8 cellular contexts compared by ENCODE assay signal in the genomic region with DNA sequence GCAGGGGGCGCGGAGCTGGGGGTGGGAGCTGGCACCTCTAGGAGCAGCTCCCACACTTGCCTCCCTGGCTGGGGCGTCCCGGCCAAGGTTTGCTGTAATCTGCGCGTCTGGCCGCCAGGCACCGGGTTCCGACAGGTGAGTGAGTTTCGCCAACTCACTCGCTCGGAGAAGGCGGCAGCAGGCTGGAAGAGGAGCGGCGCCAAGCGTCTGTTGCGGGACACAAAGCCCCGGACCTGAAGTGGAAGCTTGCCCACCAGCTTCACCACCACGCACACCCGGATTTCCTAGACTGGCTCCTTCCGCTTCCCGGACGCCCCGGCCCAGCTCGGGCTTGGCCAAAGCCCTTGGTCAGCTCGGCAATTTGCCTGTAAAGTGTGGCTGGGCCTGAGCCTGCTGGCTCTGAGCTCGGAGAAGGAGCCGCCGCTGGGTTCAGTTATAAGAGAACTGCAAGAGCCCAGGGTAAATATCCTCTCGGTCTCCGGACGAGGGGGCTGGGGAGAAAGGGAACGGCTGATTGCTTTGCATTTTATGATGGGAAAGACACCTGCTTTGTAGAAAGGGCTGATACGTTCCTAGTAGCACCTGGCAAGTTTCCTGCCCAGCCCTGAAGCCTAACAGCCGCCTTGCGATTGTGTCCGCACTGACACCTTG. TPM values are rescaled to one million over a fixed set of nuclear protein-coding genes. Genes with fewer than 3 reads are reported as not detected.
DNase-seq lines count a peak whose midpoint lies in the region; ATAC-seq and TF ChIP-seq lines count a peak whose summit lies in the region.

No MANE protein-coding gene starts in this region.

- no peak overlapping the region for H3K27ac Mint-ChIP-seq in activated CD8-positive, alpha-beta T cell treated with anti-CD3 and anti-CD28 coated beads for 36 hours

- peak overlapping the region; percentile 19 for H3K4me3 ChIP-seq in cardiac muscle cell
- H3K4me3 ChIP-seq in parathyroid adenoma (ENCODE audit: low read depth, low read length), result peak overlapping the region; percentile 50

- H3K9me3 ChIP-seq in cardiac muscle cell (ENCODE audit: low read depth) (no peaks in the 10 kb centered on the region), parathyroid adenoma (ENCODE audit: control insufficient read depth, low read length) (no peaks in the 10 kb centered on the region)

- peak; percentile 34 for ATAC-seq in activated CD8-positive, alpha-beta T cell treated with anti-CD3 and anti-CD28 coated beads for 36 hours
- ATAC-seq in GM18873 (IDR thresholded peaks at IDR 0.05; ENCODE audit: low FRiP score, unreplicated experiment), result no peak

- H3K9me3 Mint-ChIP-seq in activated CD8-positive, alpha-beta T cell treated with anti-CD3 and anti-CD28 coated beads for 36 hours, result no peaks in the 10 kb centered on the region

- H3K9ac ChIP-seq in parathyroid adenoma, result no peak overlapping the region

- peaks cover 42% of the 10 kb centered on the region for H3K27me3 Mint-ChIP-seq in activated CD8-positive, alpha-beta T cell treated with anti-CD3 and anti-CD28 coated beads for 36 hours

- H3K27me3 ChIP-seq in cardiac muscle cell (peaks cover 60% of the 10 kb centered on the region), parathyroid adenoma (ENCODE audit: control insufficient read depth, insufficient read depth, low read length) (no peaks in the 10 kb centered on the region)

- in situ Hi-C loops in G401 (cut with HindIII; ENCODE audit: low sequenced_read_pairs), result no loop called here

- H3K4me2 ChIP-seq in parathyroid adenoma (ENCODE audit: low read length), result peak overlapping the region; percentile 84

- peak overlapping the region; percentile 73 for H2AFZ ChIP-seq in parathyroid adenoma

- H3K36me3 Mint-ChIP-seq in activated CD8-positive, alpha-beta T cell treated with anti-CD3 and anti-CD28 coated beads for 36 hours (ENCODE audit: low read depth), result no peaks in the 10 kb centered on the region

- POLR2A ChIA-PET in activated CD8-positive, alpha-beta T cell treated with anti-CD3 and anti-CD28 coated beads for 36 hours (lab: Charles Lee), result no interaction called here

- intact Hi-C loops in activated CD8-positive, alpha-beta T cell treated with anti-CD3 and anti-CD28 coated beads for 36 hours (cut with micrococcal nuclease), result loop anchor here (10.0 kb wide), 2 partner anchors 74 to 106 kb away; no protein-coding TSS in a partner anchor

- peaks cover 10% of the 10 kb centered on the region for H3K4me1 Mint-ChIP-seq in activated CD8-positive, alpha-beta T cell treated with anti-CD3 and anti-CD28 coated beads for 36 hours (ENCODE audit: low read depth)

- peak overlapping the region; percentile 68 for H3K4me3 Mint-ChIP-seq in activated CD8-positive, alpha-beta T cell treated with anti-CD3 and anti-CD28 coated beads for 36 hours

- no peak for TF ChIP-seq CTCF in activated CD8-positive, alpha-beta T cell treated with anti-CD3 and anti-CD28 coated beads for 36 hours (IDR thresholded peaks at IDR 0.05)
- peak; percentile 3 for TF ChIP-seq CTCF in cardiac muscle cell (IDR thresholded peaks at IDR 0.05; ENCODE audit: low read depth, low read length)
- TF ChIP-seq CTCF in parathyroid adenoma (IDR thresholded peaks at IDR 0.05), result no peak

- H3K36me3 ChIP-seq in cardiac muscle cell, result no peaks in the 10 kb centered on the region
- no peaks in the 10 kb centered on the region for H3K36me3 ChIP-seq in parathyroid adenoma (ENCODE audit: control insufficient read depth, insufficient read depth, low read length)

- CTCF ChIA-PET in activated CD8-positive, alpha-beta T cell treated with anti-CD3 and anti-CD28 coated beads for 36 hours (lab: Charles Lee), result no interaction called here

- H3K27ac ChIP-seq in cardiac muscle cell (no peak overlapping the region), parathyroid adenoma (peak overlapping the region; percentile 39)

- peak; percentile 40 for DNase-seq in activated CD4-positive, alpha-beta T cell treated with anti-CD3 and anti-CD28 coated beads for 48 hours
- no peak for DNase-seq in activated CD4-positive, alpha-beta T cell treated with anti-CD3 and anti-CD28 coated beads for 1 hour
- DNase-seq in activated CD8-positive, alpha-beta T cell treated with anti-CD3 and anti-CD28 coated beads for 36 hours, result peak; percentile 21
- peak; percentile 23 to 60 for DNase-seq in cardiac muscle cell (ENCODE audit: low read depth in 1 of 2, low spot score in 1 of 2)
- DNase-seq in NK-92 (lab: John Stamatoyannopoulos, UW; ENCODE audit: unreplicated experiment), result no peak
- DNase-seq in G401 (ENCODE audit: low spot score), result no peak

- no peaks in the 10 kb centered on the region for H3K79me2 ChIP-seq in parathyroid adenoma

- H3K4me1 ChIP-seq in cardiac muscle cell (ENCODE audit: low read depth), result no peaks in the 10 kb centered on the region
- H3K4me1 ChIP-seq in parathyroid adenoma, result no peaks in the 10 kb centered on the region

RNA-seq across cellular contexts. Expression of gene GNA14, which starts 0.5 kb away (rescaled TPM):
- total RNA-seq in activated CD8-positive, alpha-beta T cell treated with anti-CD3 and anti-CD28 coated beads for 36 hours, result not detected
- 0.21 and 0.36 TPM in 2 replicates for total RNA-seq in cardiac muscle cell
- polyA plus RNA-seq in cardiac muscle cell, result 0.21 and 1.2 TPM in 2 replicates
- total RNA-seq in G401 (2014; rRNA removed; shearing (Covaris generic)), result not detected in 2 replicates

Comparison
In these comparisons a context has a peak if more than half of its experiments do, and no peak if none do; other contexts are left out.
1. DNase-seq: peak in activated CD4-positive, alpha-beta T cell treated with anti-CD3 and anti-CD28 coated beads for 48 hours (single experiment), activated CD8-positive, alpha-beta T cell treated with anti-CD3 and anti-CD28 coated beads for 36 hours (single experiment) and cardiac muscle cell (2 of 2); none in activated CD4-positive, alpha-beta T cell treated with anti-CD3 and anti-CD28 coated beads for 1 hour (single experiment), NK-92 (single experiment) and G401 (single experiment).